In the genomic region with DNA sequence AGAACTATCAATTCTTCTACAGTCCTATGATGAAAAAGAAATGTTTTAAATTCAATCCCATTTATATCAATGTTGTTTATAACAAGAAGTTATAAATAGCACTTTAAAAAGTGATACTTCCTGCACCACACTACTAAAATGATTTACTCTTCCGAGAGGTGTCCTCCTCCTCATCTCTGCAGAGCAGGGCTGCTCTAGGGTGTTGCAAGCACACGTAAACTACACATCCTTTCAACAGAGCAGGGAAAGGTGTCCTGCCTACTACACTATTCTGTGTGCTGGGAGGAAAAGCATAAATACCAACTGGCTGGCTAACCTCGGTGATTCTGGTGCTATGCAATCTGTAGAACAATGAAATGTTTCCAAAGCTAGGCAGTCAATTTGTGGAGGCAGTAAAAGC, we compare ENCODE assay signal across 17 cellular contexts.
"Had no signal": no experiment of that assay in that cellular context is flagged by ENCODE, and none has a peak within 500 bp of the region (broad histone marks: within the 10 kb centered on the region; RNA-seq: fewer than 3 reads in every experiment).

No MANE protein-coding gene starts in this region.

- H3K9me3 Mint-ChIP-seq: nephron progenitor cell had no signal

- H3K4me3 Mint-ChIP-seq: nephron progenitor cell had no signal

- DNase-seq: cerebellar nuclear complex; dermis blood vessel endothelial cell; heart right ventricle; islet precursor cell; left cardiac atrium; left ventricle myocardium superior; mesenchymal stem cell; midbrain; nephron progenitor cell; psoas muscle; sigmoid colon; stimulated activated CD4-positive, alpha-beta T cell treated with anti-CD3 and anti-CD28 coated beads, Interleukin-2, amount 100 ng/mL, for 24 hours; stimulated activated CD4-positive, alpha-beta T cell treated with anti-CD3 and anti-CD28 coated beads, Interleukin-4, amount 100 ng/mL, for 4 hours; stimulated activated naive CD4-positive, alpha-beta T cell; stomach; upper lobe of left lung; uterus had no signal

- H3K27ac Mint-ChIP-seq: nephron progenitor cell had no signal

- ATAC-seq: left ventricle myocardium superior had no signal
